Comparison of ENCODE assay signal across 11 cellular contexts in the genomic region with DNA sequence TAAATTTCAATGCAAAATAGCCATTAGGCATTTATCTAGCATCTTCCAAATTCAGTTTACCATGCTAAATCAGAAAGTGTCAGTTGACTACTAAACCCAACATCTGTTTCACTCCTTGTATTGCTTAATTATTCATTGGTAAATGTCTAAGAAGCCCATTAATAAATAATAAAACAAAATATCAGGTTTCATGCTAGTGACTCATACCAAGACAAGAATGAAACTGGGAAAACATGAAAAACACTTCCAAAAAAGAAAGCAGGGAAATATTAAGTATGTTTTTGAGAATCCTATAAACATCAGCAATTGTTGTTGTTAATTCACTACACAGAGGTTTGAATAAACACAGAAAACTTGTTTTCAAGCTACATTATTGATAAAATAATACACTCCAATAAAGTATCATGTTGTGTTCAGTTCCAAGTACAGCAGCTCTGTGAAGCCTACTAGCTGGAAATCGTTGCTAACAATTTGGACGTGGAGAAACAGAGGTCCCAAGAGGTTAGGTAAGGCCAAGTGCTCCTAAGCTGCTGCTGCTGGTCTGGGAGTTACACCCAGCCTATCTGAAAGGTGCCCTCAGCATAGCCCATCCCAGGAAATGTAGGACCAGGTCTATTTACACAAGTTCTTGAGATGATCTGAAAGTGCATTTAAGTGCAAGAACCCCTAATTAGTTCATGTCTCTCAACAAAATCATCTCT.
DNase-seq lines count a peak whose midpoint lies in the region; FAIRE-seq and TF ChIP-seq lines count a peak whose summit lies in the region.
"Had no signal": no experiment of that assay in that cellular context is flagged by ENCODE, and none has a peak within 500 bp of the region (broad histone marks: within the 10 kb centered on the region; RNA-seq: fewer than 3 reads in every experiment).

No MANE protein-coding gene starts in this region.

- peak overlapping the region; percentile 79 for H3K4me2 ChIP-seq in endothelial cell of umbilical vein (ENCODE audit: insufficient read depth, low read length)

- H3K27ac ChIP-seq in endothelial cell of umbilical vein (ENCODE audit: insufficient read depth, low read depth, low read length) (peak overlapping the region; percentile 36), neutrophil (peak overlapping the region; percentile 83)

- H3K4me3 ChIP-seq in endothelial cell of umbilical vein (replicated peaks in 1 of 3; ENCODE audit: insufficient read depth in 1 of 3, low read depth in 1 of 3, low read length in 3 of 3) (peak overlapping the region in 1 of 3 experiments; percentile 34), neutrophil (ENCODE audit: low read depth in 1 of 2, low read length in 1 of 2) (no peak overlapping the region)

- H2AFZ ChIP-seq in endothelial cell of umbilical vein (ENCODE audit: low read depth, low read length): no peak overlapping the region

- no peaks in the 10 kb centered on the region for H4K20me1 ChIP-seq in endothelial cell of umbilical vein (replicated peaks; ENCODE audit: control insufficient read depth, extremely low read depth, insufficient read depth, low read length)

- no peaks in the 10 kb centered on the region for H3K9me3 Mint-ChIP-seq in immature natural killer cell
- H3K9me3 Mint-ChIP-seq: CD8-positive, alpha-beta T cell had no signal

- H3K27me3 Mint-ChIP-seq in immature natural killer cell (ENCODE audit: low read depth in 3 of 3): peaks cover 0 to 2% (median 1%) of the 10 kb centered on the region in 3 donors

- H3K36me3 Mint-ChIP-seq in immature natural killer cell: no peaks in the 10 kb centered on the region
- H3K36me3 Mint-ChIP-seq: CD8-positive, alpha-beta T cell had no signal

- DNase-seq in COLO829 (ENCODE audit: low spot score): peak; percentile 48
- DNase-seq in NCI-H1417 (lab: John Stamatoyannopoulos, UW): peak; percentile 14 to 83 (median 36)
- peak; percentile 81 for DNase-seq in endothelial cell of umbilical vein (ENCODE audit: low read depth, low spot score)
- DNase-seq in activated CD8-positive, alpha-beta memory T cell treated with anti-CD3 and anti-CD28 coated beads, Interleukin-2, amount 50 U/mL, for 48 hours: no peak
- no peak for DNase-seq in immature natural killer cell
- no peak for DNase-seq in cerebellar nuclear complex (lab: John Stamatoyannopoulos, UW)
- DNase-seq in NCI-H2081 treated with DMSO at 0.1 percent for 48 hours (lab: John Stamatoyannopoulos, UW): no peak
- DNase-seq: CD8-positive, alpha-beta T cell; islet precursor cell; NCI-H1930 had no signal

- H3K4me1 ChIP-seq in endothelial cell of umbilical vein (ENCODE audit: control insufficient read depth, extremely low read depth, insufficient read depth, low read length) (peaks cover 37% of the 10 kb centered on the region), neutrophil (ENCODE audit: control insufficient read depth in 1 of 2, insufficient read depth in 1 of 2, low read depth in 1 of 2, low read length in 1 of 2) (peaks cover 54 to 74% of the 10 kb centered on the region in 2 experiments)

- no peak for TF ChIP-seq POLR2A in endothelial cell of umbilical vein (IDR thresholded peaks at IDR 0.05; ENCODE audit: low read depth, low read length)

- CTCF ChIA-PET in endothelial cell of umbilical vein (lab: Charles Lee): interaction anchor here (1.5 to 1.6 kb wide), 3 partner anchors 9 to 25 kb away, joined by 3 to 6 read pairs (median 4); no protein-coding TSS in a partner anchor

- intact Hi-C loops in endothelial cell of umbilical vein (cut with micrococcal nuclease): no loop called here

- H3K9me3 ChIP-seq in endothelial cell of umbilical vein (replicated peaks; ENCODE audit: control insufficient read depth, insufficient read depth, low read length) (no peaks in the 10 kb centered on the region), neutrophil (no peaks in the 10 kb centered on the region)

- H3K36me3 ChIP-seq in endothelial cell of umbilical vein (ENCODE audit: control insufficient read depth in 2 of 2, extremely low read depth in 1 of 2, insufficient read depth in 2 of 2, low read length in 2 of 2) (no peaks in the 10 kb centered on the region), neutrophil (no peaks in the 10 kb centered on the region)

- dilution Hi-C loops in endothelial cell of umbilical vein (cut with MboI; ENCODE audit: extremely low pct_ligation_motif_present, low sequenced_read_pairs): no loop called here

- H3K27me3 ChIP-seq in endothelial cell of umbilical vein (ENCODE audit: control insufficient read depth in 2 of 2, insufficient read depth in 2 of 2, low read length in 2 of 2): no peaks in the 10 kb centered on the region
- no peaks in the 10 kb centered on the region for H3K27me3 ChIP-seq in neutrophil

- no peak for FAIRE-seq in endothelial cell of umbilical vein (lab: Jason Lieb, UNC)

- POLR2A ChIA-PET in endothelial cell of umbilical vein (lab: Charles Lee): no interaction called here

- no peaks in the 10 kb centered on the region for H3K9me1 ChIP-seq in endothelial cell of umbilical vein (replicated peaks; ENCODE audit: control insufficient read depth, extremely low read depth, insufficient read depth, low read length)

- BruUV-seq in endothelial cell of umbilical vein (replicated peaks; lab: Mats Ljungman, UMichigan): no TSS peak

- H3K27ac Mint-ChIP-seq in immature natural killer cell: peak overlapping the region in 1 of 6 donors; percentile 14
- H3K27ac Mint-ChIP-seq: CD8-positive, alpha-beta T cell had no signal

- H3K9ac ChIP-seq in endothelial cell of umbilical vein (replicated peaks; ENCODE audit: extremely low read depth, insufficient read depth, low read length): peak overlapping the region; percentile 40

- TF ChIP-seq CTCF in endothelial cell of umbilical vein (IDR thresholded peaks at IDR 0.05; ENCODE audit: extremely low read depth in 1 of 2, insufficient read depth in 1 of 2, low read depth in 1 of 2, low read length in 2 of 2) (no peak), neutrophil (IDR thresholded peaks at IDR 0.05) (no peak)

- no peak overlapping the region for H3K4me3 Mint-ChIP-seq in immature natural killer cell
- H3K4me3 Mint-ChIP-seq: CD8-positive, alpha-beta T cell had no signal

- peaks cover 66% of the 10 kb centered on the region for H3K79me2 ChIP-seq in endothelial cell of umbilical vein (ENCODE audit: control insufficient read depth, insufficient read depth, low read length)

- peaks cover 39 to 44% of the 10 kb centered on the region in 2 donors for H3K4me1 Mint-ChIP-seq in immature natural killer cell

TF ChIP-seq in endothelial cell of umbilical vein, 7 proteins besides CTCF, POLR2A, EP300 and RAD21:
- TF ChIP-seq GATA2 (IDR thresholded peaks at IDR 0.05; ENCODE audit: insufficient read depth, insufficient read length, low read depth, low read length) (no peak), FOS (IDR thresholded peaks at IDR 0.05; ENCODE audit: borderline replicate concordance, insufficient read depth, low read length) (peak; percentile 86), JUN (IDR thresholded peaks at IDR 0.05; ENCODE audit: borderline replicate concordance, insufficient read depth, insufficient read length, low read depth) (peak; percentile 48)

Comparison
In these comparisons a context has a peak if more than half of its experiments do, and no peak if none do; other contexts are left out.
1. DNase-seq: peak in COLO829 (single experiment), NCI-H1417 (3 of 3) and endothelial cell of umbilical vein (single experiment); none in activated CD8-positive, alpha-beta memory T cell treated with anti-CD3 and anti-CD28 coated beads, Interleukin-2, amount 50 U/mL, for 48 hours (single experiment), immature natural killer cell (0 of 3), cerebellar nuclear complex (0 of 2) and NCI-H2081 treated with DMSO at 0.1 percent for 48 hours (single experiment).